In genomic region chr20:58618694-58619540, GRCh38 we compare ENCODE assay signal across 15 cellular contexts. TPM values are rescaled to one million over a fixed set of nuclear protein-coding genes. Genes with fewer than 3 reads are reported as not detected.
DNase-seq lines count a peak whose midpoint lies in the region; ATAC-seq and TF ChIP-seq lines count a peak whose summit lies in the region.
"Had no signal": no experiment of that assay in that cellular context is flagged by ENCODE, and none has a peak within 500 bp of the region (broad histone marks: within the 10 kb centered on the region; RNA-seq: fewer than 3 reads in every experiment).

No MANE protein-coding gene starts in this region.

- H3K27me3 ChIP-seq in BLaER1, result no peaks in the 10 kb centered on the region

- peak overlapping the region; percentile 39 for H3K4me2 ChIP-seq in BLaER1
- H3K4me2 ChIP-seq: SK-N-SH had no signal

- ATAC-seq in GM21528 (IDR thresholded peaks at IDR 0.05; ENCODE audit: low FRiP score, unreplicated experiment) (no peak), GM19463 (IDR thresholded peaks at IDR 0.05; ENCODE audit: unreplicated experiment) (no peak), HG03565 (IDR thresholded peaks at IDR 0.05; ENCODE audit: unreplicated experiment) (no peak)
- ATAC-seq: GM12878, mucosa of descending colon had no signal

- H3K4me3 ChIP-seq in BLaER1 (no peak overlapping the region), epithelial cell of esophagus (ENCODE audit: low read length) (no peak overlapping the region)
- H3K4me3 ChIP-seq: GM12878, heart right ventricle, mucosa of descending colon, skin epidermis had no signal

- no peaks in the 10 kb centered on the region for H3K36me3 ChIP-seq in BLaER1
- H3K36me3 ChIP-seq: heart right ventricle had no signal

- TF ChIP-seq CTCF in epithelial cell of esophagus (IDR thresholded peaks at IDR 0.05; ENCODE audit: insufficient read depth, low read depth, low read length, missing control alignments), result no peak

- H3K9me3 ChIP-seq in BLaER1, result peaks cover 7% of the 10 kb centered on the region; the same call in 1 of the 2 replicates
- H3K9me3 ChIP-seq: mucosa of descending colon had no signal

- no peak overlapping the region for H3K9ac ChIP-seq in BLaER1
- H3K9ac ChIP-seq: SK-N-SH had no signal

- H4K20me1 ChIP-seq in BLaER1, result no peaks in the 10 kb centered on the region

- H3K27ac ChIP-seq in BLaER1, result no peak overlapping the region

- peaks cover 13% of the 10 kb centered on the region for H3K4me1 ChIP-seq in BLaER1
- H3K4me1 ChIP-seq: heart right ventricle had no signal

- DNase-seq in M059J (ENCODE audit: low read depth), result peak; percentile 14
- DNase-seq in epithelial cell of esophagus (ENCODE audit: low read depth), result peak; percentile 83
- peak; percentile 23 for DNase-seq in mucosa of gallbladder (ENCODE audit: low spot score)
- no peak for DNase-seq in NOMO-1 treated with DMSO at 0.1 percent for 48 hours (lab: John Stamatoyannopoulos, UW; ENCODE audit: unreplicated experiment)
- DNase-seq: activated CD4-positive, CD25-positive, alpha-beta regulatory T cell treated with anti-CD3 and anti-CD28 coated beads, Interleukin-2, amount 50 U/mL, for 72 hours; Calu3; heart right ventricle had no signal

RNA-seq across cellular contexts. Expression of gene STX16, which starts 32.2 kb away (rescaled TPM):
- total RNA-seq in M059J (2014; rRNA removed; shearing (Covaris generic)), result 8.4 and 24.6 TPM in 2 replicates
- 63.7 TPM for total RNA-seq in mucosa of gallbladder
